Comparison of ENCODE assay signal across 18 cellular contexts in genomic region chr13:23868521-23868920, GRCh38. TPM values are rescaled to one million over a fixed set of nuclear protein-coding genes. Genes with fewer than 3 reads are reported as not detected.
DNase-seq lines count a peak whose midpoint lies in the region; ATAC-seq and TF ChIP-seq lines count a peak whose summit lies in the region.
"Had no signal": no experiment of that assay in that cellular context is flagged by ENCODE, and none has a peak within 500 bp of the region (broad histone marks: within the 10 kb centered on the region; RNA-seq: fewer than 3 reads in every experiment).

No MANE protein-coding gene starts in this region.

- ATAC-seq in HG02763 (IDR thresholded peaks at IDR 0.05; ENCODE audit: unreplicated experiment), result no peak
- ATAC-seq in HG03469 (IDR thresholded peaks at IDR 0.05; ENCODE audit: unreplicated experiment), result no peak
- no peak for ATAC-seq in HG03159 (IDR thresholded peaks at IDR 0.05; ENCODE audit: unreplicated experiment)
- ATAC-seq: K562, right cardiac atrium had no signal

- no peaks in the 10 kb centered on the region for H3K9me3 ChIP-seq in MG63
- H3K9me3 ChIP-seq: uterus had no signal

- H3K27me3 ChIP-seq in MG63, result no peaks in the 10 kb centered on the region
- H3K27me3 ChIP-seq: uterus had no signal

- peaks cover 6% of the 10 kb centered on the region for H3K36me3 ChIP-seq in MG63
- H3K36me3 ChIP-seq: uterus had no signal

- H3K4me3 ChIP-seq in AG10803 (ENCODE audit: low read length) (no peak overlapping the region), MG63 (no peak overlapping the region), cardiac fibroblast (replicated peaks in 1 of 2; ENCODE audit: low read depth in 2 of 2, low read length in 2 of 2) (no peak overlapping the region)
- H3K4me3 ChIP-seq: K562, uterus had no signal

- peak; percentile 50 for DNase-seq in AG10803 (ENCODE audit: low read depth)
- peak; percentile 74 for DNase-seq in MG63
- DNase-seq in cardiac fibroblast (ENCODE audit: low read depth in 2 of 2), result peak; percentile 50 to 93
- peak; percentile 50 for DNase-seq in kidney tubule cell (ENCODE audit: low spot score)
- DNase-seq in middle frontal gyrus (ENCODE audit: extremely low spot score, low spot score), result no peak
- DNase-seq: activated CD4-positive, alpha-beta T cell treated with anti-CD3 and anti-CD28 coated beads, Interleukin-2, amount 10 ng/mL, durations not matched to agents 7 days and 5 days; anterior cingulate cortex; hippocampal formation; occipital lobe; right cardiac atrium; stimulated activated CD4-positive, alpha-beta T cell treated with anti-CD3 and anti-CD28 coated beads, Interleukin-2, amount 100 ng/mL, for 24 hours; uterus had no signal

- TF ChIP-seq CTCF in AG10803 (conservative IDR thresholded peaks at IDR 0.05; ENCODE audit: low read length) (no peak), cardiac fibroblast (IDR thresholded peaks at IDR 0.05; ENCODE audit: low read depth, low read length) (no peak)

RNA-seq across cellular contexts. Expression of gene MIPEP, which starts 20.7 kb away (rescaled TPM):
- 19.3 and 25.0 TPM in 2 replicates for total RNA-seq in MG63 (2014; rRNA removed; shearing (Covaris generic); ENCODE audit: low replicate concordance)

RNA-seq across cellular contexts. Expression of gene C1QTNF9B, which starts 28.8 kb away (rescaled TPM):
- total RNA-seq in MG63 (2014; rRNA removed; shearing (Covaris generic); ENCODE audit: low replicate concordance), result not detected in 2 replicates
- total RNA-seq: activated CD4-positive, alpha-beta T cell treated with anti-CD3 and anti-CD28 coated beads, Interleukin-2, amount 10 ng/mL, durations not matched to agents 7 days and 5 days; kidney epithelial cell; mononuclear cell; occipital lobe had no signal
